ENCODE assay signal across 22 cellular contexts in genomic region chr10:15784237-15784636, GRCh38.
A peak's percentile ranks its signal among the peaks of the same experiment; 100 is the strongest.
DNase-seq lines count a peak whose midpoint lies in the region; ATAC-seq, FAIRE-seq and TF ChIP-seq lines count a peak whose summit lies in the region.
"Had no signal": no experiment of that assay in that cellular context is flagged by ENCODE, and none has a peak within 500 bp of the region (broad histone marks: within the 10 kb centered on the region; RNA-seq: fewer than 3 reads in every experiment).

No MANE protein-coding gene starts in this region.

- H3K36me3 ChIP-seq in body of pancreas (replicated peaks in 1 of 2; ENCODE audit: insufficient read depth in 1 of 2, low read depth in 2 of 2): peaks cover 0 to 4% of the 10 kb centered on the region in 2 donors
- H3K36me3 ChIP-seq in pancreas: no peaks in the 10 kb centered on the region
- peaks cover 0 to 25% of the 10 kb centered on the region in 2 donors for H3K36me3 ChIP-seq in gastrocnemius medialis

- H3K4me1 ChIP-seq in body of pancreas (peaks cover 14% of the 10 kb centered on the region), pancreas (no peaks in the 10 kb centered on the region), gastrocnemius medialis (peaks cover 0 to 17% of the 10 kb centered on the region in 2 donors)

- H3K4me3 ChIP-seq in LNCaP clone FGC (ENCODE audit: low read depth, low read length): no peak overlapping the region
- H3K4me3 ChIP-seq in body of pancreas: no peak overlapping the region
- no peak overlapping the region for H3K4me3 ChIP-seq in pancreas
- H3K4me3 ChIP-seq in gastrocnemius medialis: no peak overlapping the region
- H3K4me3 ChIP-seq: BLaER1 treated with 17β-estradiol and CSF1 and Interleukin-3, amounts not matched to agents 10 nM and 100 nM had no signal

- ATAC-seq in body of pancreas: peak; percentile 38
- ATAC-seq in pancreas: peak in 3 of 4 donors; percentile 18 to 58 (median 24)
- no peak for ATAC-seq in gastrocnemius medialis
- ATAC-seq: CD8-positive, alpha-beta T cell had no signal

- H3K27me3 ChIP-seq in body of pancreas (no peaks in the 10 kb centered on the region), pancreas (no peaks in the 10 kb centered on the region), gastrocnemius medialis (no peaks in the 10 kb centered on the region)
- H3K27me3 ChIP-seq: BLaER1 treated with 17β-estradiol and CSF1 and Interleukin-3, amounts not matched to agents 10 nM and 100 nM had no signal

- intact Hi-C loops in body of pancreas (cut with DNase I): no loop called here
- intact Hi-C loops in pancreas (cut with DNase I): no loop called here
- intact Hi-C loops in gastrocnemius medialis (cut with DNase I; ENCODE audit: low total_unique reads): no loop called here

- in situ Hi-C loops in gastrocnemius medialis (cut with MboI; ENCODE audit: low sequenced_read_pairs in 4 of 4): no loop called here

- TF ChIP-seq POLR2A in body of pancreas (IDR thresholded peaks at IDR 0.05): no peak
- no peak for TF ChIP-seq POLR2A in gastrocnemius medialis (IDR thresholded peaks at IDR 0.05)

- peak overlapping the region in 1 of 4 donors; percentile 4 for H3K27ac ChIP-seq in body of pancreas
- H3K27ac ChIP-seq in pancreas: peak overlapping the region in 1 of 4 donors; percentile 49
- H3K27ac ChIP-seq in gastrocnemius medialis: no peak overlapping the region
- H3K27ac ChIP-seq: BLaER1 treated with 17β-estradiol and CSF1 and Interleukin-3, amounts not matched to agents 10 nM and 100 nM; HL-60 had no signal

- no peak for TF ChIP-seq CTCF in LNCaP clone FGC (IDR thresholded peaks at IDR 0.05; ENCODE audit: control insufficient read depth, extremely low read depth, insufficient read depth)
- no peak for TF ChIP-seq CTCF in body of pancreas (IDR thresholded peaks at IDR 0.05)
- TF ChIP-seq CTCF in pancreas (IDR thresholded peaks at IDR 0.05): no peak
- no peak for TF ChIP-seq CTCF in gastrocnemius medialis (IDR thresholded peaks at IDR 0.05 in 4 of 5, conservative IDR thresholded peaks at IDR 0.05 in 1 of 5)

- no peaks in the 10 kb centered on the region for H3K9me3 ChIP-seq in body of pancreas
- H3K9me3 ChIP-seq in pancreas: no peaks in the 10 kb centered on the region
- H3K9me3 ChIP-seq in gastrocnemius medialis: no peaks in the 10 kb centered on the region
- H3K9me3 ChIP-seq: BLaER1 treated with 17β-estradiol and CSF1 and Interleukin-3, amounts not matched to agents 10 nM and 100 nM had no signal

- WGBS in body of pancreas, 2 donors: 51 to 55% methylated on average over 4 of the region's 4 CpGs
- 39 to 43% methylated on average over 4 of the region's 4 CpGs for WGBS in pancreas, 2 donors

- FAIRE-seq in pancreas (lab: Jason Lieb, UNC): no peak
- FAIRE-seq: GM18507 had no signal

- DNase-seq in LNCaP clone FGC (ENCODE audit: low read depth) (peak; percentile 95), body of pancreas (no peak), pancreas (no peak), Kasumi-1 (lab: John Stamatoyannopoulos, UW) (no peak), gastrocnemius medialis (no peak), COLO829 (ENCODE audit: low spot score) (no peak), NCI-H226 (no peak)
- DNase-seq: CD8-positive, alpha-beta T cell; DMS53; GDM1; GOT3; KBM-7; NCI-H1105; NCI-H146; NCI-H2029; NCI-H345; NCI-H524 treated with DMSO at 0.1 percent for 48 hours; NCI-H82; Right ventricle myocardium superior had no signal

Comparison
In these comparisons a context has a peak if more than half of its experiments do, and no peak if none do; other contexts are left out.
1. ATAC-seq: peak in body of pancreas (single experiment) and pancreas (3 of 4); none in gastrocnemius medialis (0 of 2).